In the genomic region with DNA sequence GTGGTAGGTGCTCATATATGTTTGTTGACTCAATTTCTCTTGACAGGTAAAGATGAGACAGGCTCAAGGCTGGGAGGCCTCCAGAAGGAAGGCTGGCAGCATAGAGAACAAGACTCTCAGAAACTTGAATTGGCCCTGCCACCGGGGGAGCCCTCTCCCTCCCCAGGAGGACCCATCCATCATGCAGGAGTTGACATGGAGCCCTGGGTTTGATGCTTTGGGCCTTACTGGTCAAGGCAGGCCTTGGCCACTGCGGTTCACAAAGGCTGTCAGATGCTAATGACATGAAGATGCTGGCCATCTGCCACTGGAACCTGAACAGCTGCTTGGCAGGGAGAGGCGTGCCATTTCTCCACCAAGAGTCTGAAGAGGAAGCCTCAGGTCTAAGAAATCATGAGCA, we compare ENCODE assay signal across 1 cellular context.
A peak's percentile ranks its signal among the peaks of the same experiment; 100 is the strongest.
TF ChIP-seq lines count a peak whose summit lies in the region.

No MANE protein-coding gene starts in this region.

TF ChIP-seq in K562, 482 proteins besides CTCF, POLR2A, EP300 and RAD21 (continued from another document):
- TF ChIP-seq, protein P1, sequence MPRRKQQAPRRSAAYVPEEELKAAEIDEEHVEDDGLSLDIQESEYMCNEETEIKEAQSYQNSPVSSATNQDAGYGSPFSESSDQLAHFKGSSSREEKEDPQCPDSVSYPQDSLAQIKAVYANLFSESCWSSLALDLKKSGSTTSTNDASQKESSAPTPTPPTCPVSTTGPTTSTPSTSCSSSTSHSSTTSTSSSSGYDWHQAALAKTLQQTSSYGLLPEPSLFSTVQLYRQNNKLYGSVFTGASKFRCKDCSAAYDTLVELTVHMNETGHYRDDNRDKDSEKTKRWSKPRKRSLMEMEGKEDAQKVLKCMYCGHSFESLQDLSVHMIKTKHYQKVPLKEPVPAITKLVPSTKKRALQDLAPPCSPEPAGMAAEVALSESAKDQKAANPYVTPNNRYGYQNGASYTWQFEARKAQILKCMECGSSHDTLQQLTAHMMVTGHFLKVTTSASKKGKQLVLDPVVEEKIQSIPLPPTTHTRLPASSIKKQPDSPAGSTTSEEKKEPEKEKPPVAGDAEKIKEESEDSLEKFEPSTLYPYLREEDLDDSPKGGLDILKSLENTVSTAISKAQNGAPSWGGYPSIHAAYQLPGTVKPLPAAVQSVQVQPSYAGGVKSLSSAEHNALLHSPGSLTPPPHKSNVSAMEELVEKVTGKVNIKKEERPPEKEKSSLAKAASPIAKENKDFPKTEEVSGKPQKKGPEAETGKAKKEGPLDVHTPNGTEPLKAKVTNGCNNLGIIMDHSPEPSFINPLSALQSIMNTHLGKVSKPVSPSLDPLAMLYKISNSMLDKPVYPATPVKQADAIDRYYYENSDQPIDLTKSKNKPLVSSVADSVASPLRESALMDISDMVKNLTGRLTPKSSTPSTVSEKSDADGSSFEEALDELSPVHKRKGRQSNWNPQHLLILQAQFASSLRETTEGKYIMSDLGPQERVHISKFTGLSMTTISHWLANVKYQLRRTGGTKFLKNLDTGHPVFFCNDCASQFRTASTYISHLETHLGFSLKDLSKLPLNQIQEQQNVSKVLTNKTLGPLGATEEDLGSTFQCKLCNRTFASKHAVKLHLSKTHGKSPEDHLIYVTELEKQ (CRISPR knock-in tag; IDR thresholded peaks at IDR 0.05): no peak
- TF ChIP-seq, protein P2, sequence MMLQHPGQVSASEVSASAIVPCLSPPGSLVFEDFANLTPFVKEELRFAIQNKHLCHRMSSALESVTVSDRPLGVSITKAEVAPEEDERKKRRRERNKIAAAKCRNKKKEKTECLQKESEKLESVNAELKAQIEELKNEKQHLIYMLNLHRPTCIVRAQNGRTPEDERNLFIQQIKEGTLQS (IDR thresholded peaks at IDR 0.05): no peak
- TF ChIP-seq, protein P2 (CRISPR knock-in tag; conservative IDR thresholded peaks at IDR 0.05): no peak
- no peak for TF ChIP-seq ZNF24 (IDR thresholded peaks at IDR 0.05)
- TF ChIP-seq, protein P3, sequence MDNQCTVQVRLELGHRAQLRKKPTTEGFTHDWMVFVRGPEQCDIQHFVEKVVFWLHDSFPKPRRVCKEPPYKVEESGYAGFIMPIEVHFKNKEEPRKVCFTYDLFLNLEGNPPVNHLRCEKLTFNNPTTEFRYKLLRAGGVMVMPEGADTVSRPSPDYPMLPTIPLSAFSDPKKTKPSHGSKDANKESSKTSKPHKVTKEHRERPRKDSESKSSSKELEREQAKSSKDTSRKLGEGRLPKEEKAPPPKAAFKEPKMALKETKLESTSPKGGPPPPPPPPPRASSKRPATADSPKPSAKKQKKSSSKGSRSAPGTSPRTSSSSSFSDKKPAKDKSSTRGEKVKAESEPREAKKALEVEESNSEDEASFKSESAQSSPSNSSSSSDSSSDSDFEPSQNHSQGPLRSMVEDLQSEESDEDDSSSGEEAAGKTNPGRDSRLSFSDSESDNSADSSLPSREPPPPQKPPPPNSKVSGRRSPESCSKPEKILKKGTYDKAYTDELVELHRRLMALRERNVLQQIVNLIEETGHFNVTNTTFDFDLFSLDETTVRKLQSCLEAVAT (IDR thresholded peaks at IDR 0.05): 0 out of 4 replicates have a peak, but pooled peaks of 1 of the 2 experiments have one; percentile 49
- TF ChIP-seq, protein P4, sequence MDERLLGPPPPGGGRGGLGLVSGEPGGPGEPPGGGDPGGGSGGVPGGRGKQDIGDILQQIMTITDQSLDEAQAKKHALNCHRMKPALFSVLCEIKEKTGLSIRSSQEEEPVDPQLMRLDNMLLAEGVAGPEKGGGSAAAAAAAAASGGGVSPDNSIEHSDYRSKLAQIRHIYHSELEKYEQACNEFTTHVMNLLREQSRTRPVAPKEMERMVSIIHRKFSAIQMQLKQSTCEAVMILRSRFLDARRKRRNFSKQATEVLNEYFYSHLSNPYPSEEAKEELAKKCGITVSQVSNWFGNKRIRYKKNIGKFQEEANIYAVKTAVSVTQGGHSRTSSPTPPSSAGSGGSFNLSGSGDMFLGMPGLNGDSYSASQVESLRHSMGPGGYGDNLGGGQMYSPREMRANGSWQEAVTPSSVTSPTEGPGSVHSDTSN (CRISPR knock-in tag; IDR thresholded peaks at IDR 0.05; ENCODE audit: low read depth): peak; percentile 46; the same call in 1 of the 2 replicates
- TF ChIP-seq, protein P4 (tag; conservative IDR thresholded peaks at IDR 0.05; ENCODE audit: low read depth): peak; percentile 64
- TF ChIP-seq THRAP3 (IDR thresholded peaks at IDR 0.05; ENCODE audit: borderline replicate concordance): no peak
- TF ChIP-seq ELF4 (CRISPR knock-in tag; IDR thresholded peaks at IDR 0.05): no peak
- no peak for TF ChIP-seq JUNB (CRISPR knock-in tag; conservative IDR thresholded peaks at IDR 0.05)
- TF ChIP-seq PHF20 (IDR thresholded peaks at IDR 0.05; ENCODE audit: partially characterized antibody): no peak
- TF ChIP-seq ZNF140 (CRISPR knock-in tag; IDR thresholded peaks at IDR 0.05): no peak
- no peak for TF ChIP-seq ZNF408 (CRISPR knock-in tag; IDR thresholded peaks at IDR 0.05; ENCODE audit: low read depth)
TF ChIP-seq in K562: peak in this region for 5.
